ENCODE assay signal across 21 cellular contexts in the genomic region with DNA sequence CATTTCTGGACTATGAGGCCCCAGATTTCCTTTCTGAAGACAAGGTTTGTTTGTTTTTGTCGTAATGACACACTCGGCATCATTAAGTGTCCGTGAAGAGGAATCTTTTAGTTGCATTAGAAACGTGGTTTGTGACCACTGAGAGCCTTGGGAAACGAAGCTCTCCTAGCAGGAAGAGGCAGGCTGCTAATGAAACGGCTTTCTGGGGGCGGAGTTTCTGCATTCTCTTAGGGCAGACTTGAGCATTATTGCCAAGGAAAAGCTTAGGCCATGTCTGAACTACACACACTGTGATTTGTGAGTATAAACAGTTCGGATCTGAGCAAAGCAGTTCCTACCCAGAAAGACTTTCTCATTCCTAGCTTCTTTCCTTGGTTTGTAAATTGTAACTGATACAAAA.
DNase-seq lines count a peak whose midpoint lies in the region; ATAC-seq and TF ChIP-seq lines count a peak whose summit lies in the region.
"Had no signal": no experiment of that assay in that cellular context is flagged by ENCODE, and none has a peak within 500 bp of the region (broad histone marks: within the 10 kb centered on the region; RNA-seq: fewer than 3 reads in every experiment).

No MANE protein-coding gene starts in this region.

- 33% methylated on average over 8 of the region's 8 CpGs for WGBS in smooth muscle cell (ENCODE audit: low lambda C conversion rate)

- no peaks in the 10 kb centered on the region for H4K20me1 ChIP-seq in smooth muscle cell (ENCODE audit: low read depth)

- DNase-seq in H4 (ENCODE audit: low spot score) (peak; percentile 2), astrocyte of the hippocampus (ENCODE audit: low read depth, low spot score) (peak; percentile 56), left lung (no peak), smooth muscle cell (lab: John Stamatoyannopoulos, UW; ENCODE audit: unreplicated experiment) (no peak), posterior cingulate gyrus (no peak), Right ventricle myocardium inferior (ENCODE audit: missing footprints) (no peak)
- DNase-seq in NK-92 treated with Interleukin-12 subunit alpha and Interleukin-12 subunit beta, amount 100 ng/mL, for 24 hours (lab: John Stamatoyannopoulos, UW) = no peak
- DNase-seq: activated B cell treated with CpG ODN at 0.5 μM for 24 hours; activated CD8-positive, alpha-beta T cell treated with anti-CD3 and anti-CD28 coated beads, Interleukin-2, amount 10 ng/mL, durations not matched to agents 7 days and 5 days; activated T-cell treated with anti-CD3 and anti-CD28 coated beads, Interleukin-2, amount 50 U/mL, for 48 hours; CD8-positive, alpha-beta T cell; cortex of kidney; DMS79 treated with DMSO at 0.1 percent for 48 hours; kidney glomerular epithelial cell; midbrain; NCI-H146; NCI-H2171 treated with DMSO at 0.1 percent for 48 hours; NCI-H774 had no signal

- H3K79me2 ChIP-seq in smooth muscle cell (ENCODE audit: low read depth) = no peaks in the 10 kb centered on the region

- ATAC-seq in left lung (peak; percentile 35), HG03469 (IDR thresholded peaks at IDR 0.05; ENCODE audit: unreplicated experiment) (no peak), Right ventricle myocardium inferior (no peak)
- ATAC-seq: activated CD8-positive, alpha-beta T cell treated with anti-CD3 and anti-CD28 coated beads, Interleukin-2, amount 10 ng/mL, durations not matched to agents 7 days and 5 days; CD8-positive, alpha-beta T cell had no signal

- intact Hi-C loops in left lung (cut with DNase I) (no loop called here), posterior cingulate gyrus (cut with DNase I) (no loop called here), Right ventricle myocardium inferior (cut with DNase I) (no loop called here)

- H3F3A ChIP-seq in smooth muscle cell (ENCODE audit: low read depth) = no peaks in the 10 kb centered on the region

- H3K27ac ChIP-seq in left lung (no peak overlapping the region), smooth muscle cell (ENCODE audit: low read depth) (no peak overlapping the region)
- H3K27ac ChIP-seq: SJSA1, thoracic aorta had no signal

- H3K4me3 ChIP-seq in left lung (no peak overlapping the region), smooth muscle cell (no peak overlapping the region)
- H3K4me3 ChIP-seq: SJSA1, thoracic aorta had no signal

- H3K9ac ChIP-seq in smooth muscle cell (ENCODE audit: low read depth) = no peak overlapping the region

- H3K36me3 ChIP-seq in left lung (no peaks in the 10 kb centered on the region), smooth muscle cell (ENCODE audit: low read depth) (no peaks in the 10 kb centered on the region)
- H3K36me3 ChIP-seq: SJSA1, thoracic aorta had no signal

- TF ChIP-seq CTCF in left lung (IDR thresholded peaks at IDR 0.05) (no peak), smooth muscle cell (IDR thresholded peaks at IDR 0.05; ENCODE audit: borderline replicate concordance, insufficient read depth, poor library complexity, severe bottlenecking) (no peak)

- H3K9me3 ChIP-seq in left lung (no peaks in the 10 kb centered on the region), smooth muscle cell (replicated peaks; ENCODE audit: low read depth) (no peaks in the 10 kb centered on the region)
- H3K9me3 ChIP-seq: SJSA1, thoracic aorta had no signal

- H3K27me3 ChIP-seq in left lung (peaks cover 8 to 9% of the 10 kb centered on the region in 2 donors), smooth muscle cell (ENCODE audit: low read depth) (no peaks in the 10 kb centered on the region)
- H3K27me3 ChIP-seq: SJSA1 had no signal

- H3K4me2 ChIP-seq in smooth muscle cell = peak overlapping the region; percentile 39

- no peaks in the 10 kb centered on the region for H3K4me1 ChIP-seq in left lung
- peaks cover 8% of the 10 kb centered on the region for H3K4me1 ChIP-seq in smooth muscle cell (ENCODE audit: low read depth)
- H3K4me1 ChIP-seq: SJSA1 had no signal

- H2AFZ ChIP-seq in smooth muscle cell (ENCODE audit: low read depth) = peak overlapping the region; percentile 90

Comparison
In these comparisons a context has a peak if more than half of its experiments do, and no peak if none do; other contexts are left out.
1. DNase-seq: peak in H4 (single experiment) and astrocyte of the hippocampus (single experiment); none in left lung (0 of 2), smooth muscle cell (single experiment), posterior cingulate gyrus (0 of 10), NK-92 treated with Interleukin-12 subunit alpha and Interleukin-12 subunit beta, amount 100 ng/mL, for 24 hours (single experiment) and Right ventricle myocardium inferior (single experiment).